Comparison of ENCODE assay signal across 8 cellular contexts in genomic region chr7:30062587-30062986, GRCh38. TPM values are rescaled to one million over a fixed set of nuclear protein-coding genes. Genes with fewer than 3 reads are reported as not detected.
DNase-seq lines count a peak whose midpoint lies in the region; ATAC-seq and TF ChIP-seq lines count a peak whose summit lies in the region.

No MANE protein-coding gene starts in this region.

- H3K4me3 Mint-ChIP-seq in natural killer cell = no peak overlapping the region
- no peak overlapping the region for H3K4me3 Mint-ChIP-seq in natural killer cell treated with Interleukin-12 subunit alpha and Interleukin-12 subunit beta and Interleukin-15 and Interleukin-18, amount 100 ng/mL, for 72 hours

- TF ChIP-seq CTCF in natural killer cell (IDR thresholded peaks at IDR 0.05) (peak; percentile 61), fibroblast of lung (conservative IDR thresholded peaks at IDR 0.05 in 1 of 2, IDR thresholded peaks at IDR 0.05 in 1 of 2; ENCODE audit: low read depth in 1 of 2, low read length in 2 of 2) (peak; percentile 48 to 76), osteoblast (IDR thresholded peaks at IDR 0.05; ENCODE audit: extremely low read depth, low read depth, low read length) (peak; percentile 70)

- H3K9me3 Mint-ChIP-seq in natural killer cell = no peaks in the 10 kb centered on the region
- no peaks in the 10 kb centered on the region for H3K9me3 Mint-ChIP-seq in natural killer cell treated with Interleukin-12 subunit alpha and Interleukin-12 subunit beta and Interleukin-15 and Interleukin-18, amount 100 ng/mL, for 72 hours

- H3K9ac ChIP-seq in fibroblast of lung (ENCODE audit: insufficient read depth, low read length) = no peak overlapping the region

- H3K36me3 ChIP-seq in fibroblast of lung (ENCODE audit: control insufficient read depth, insufficient read depth, low read length) (peaks cover 2% of the 10 kb centered on the region), osteoblast (ENCODE audit: insufficient read depth, low read length) (peaks cover 5% of the 10 kb centered on the region)

- H3K27ac Mint-ChIP-seq in natural killer cell = no peak overlapping the region
- no peak overlapping the region for H3K27ac Mint-ChIP-seq in natural killer cell treated with Interleukin-12 subunit alpha and Interleukin-12 subunit beta and Interleukin-15 and Interleukin-18, amount 100 ng/mL, for 72 hours

- in situ Hi-C loops in SK-MEL-5 (cut with HindIII; ENCODE audit: low pct_unique_long_range_greater_than_20kb, low sequenced_read_pairs) = loop anchor here (5.0 kb wide), 1 partner anchor 50 kb away; no protein-coding TSS in a partner anchor

- no peaks in the 10 kb centered on the region for H3K9me3 ChIP-seq in fibroblast of lung (ENCODE audit: control insufficient read depth, insufficient read depth, low read depth, low read length)
- H3K9me3 ChIP-seq in osteoblast (ENCODE audit: low read depth, low read length) = no peaks in the 10 kb centered on the region

- H4K20me1 ChIP-seq in fibroblast of lung (ENCODE audit: control insufficient read depth, extremely low read depth, insufficient read depth, low read length) (no peaks in the 10 kb centered on the region), osteoblast (ENCODE audit: insufficient read depth, low read length) (no peaks in the 10 kb centered on the region)

- H2AFZ ChIP-seq in fibroblast of lung (ENCODE audit: low read length) (no peak overlapping the region), osteoblast (ENCODE audit: low read length) (no peak overlapping the region)

- H3K27ac ChIP-seq in fibroblast of lung (ENCODE audit: insufficient read depth, low read length) = no peak overlapping the region
- H3K27ac ChIP-seq in osteoblast (ENCODE audit: low read depth, low read length) = no peak overlapping the region

- H3K4me1 Mint-ChIP-seq in natural killer cell = peaks cover 0 to 10% of the 10 kb centered on the region in 2 donors
- no peaks in the 10 kb centered on the region for H3K4me1 Mint-ChIP-seq in natural killer cell treated with Interleukin-12 subunit alpha and Interleukin-12 subunit beta and Interleukin-15 and Interleukin-18, amount 100 ng/mL, for 72 hours (ENCODE audit: low read depth in 2 of 2)

- ATAC-seq in natural killer cell (peak; percentile 57 to 69 (median 64)), HG03039 (IDR thresholded peaks at IDR 0.05; ENCODE audit: unreplicated experiment) (no peak)
- no peak for ATAC-seq in natural killer cell treated with Interleukin-12 subunit alpha and Interleukin-12 subunit beta and Interleukin-15 and Interleukin-18, amount 100 ng/mL, for 72 hours

- intact Hi-C loops in natural killer cell (cut with micrococcal nuclease) = loop anchor here (1.0 to 10.0 kb wide), 4 partner anchors 108 to 500 kb away; no protein-coding TSS in a partner anchor

- H3K4me2 ChIP-seq in fibroblast of lung (ENCODE audit: extremely low read depth, insufficient read depth, low read length) (no peak overlapping the region), osteoblast (ENCODE audit: insufficient read depth, low read length) (no peak overlapping the region)

- no peak overlapping the region for H3K4me3 ChIP-seq in fibroblast of lung (replicated peaks in 1 of 4; ENCODE audit: control extremely low read depth in 1 of 4, insufficient read depth in 1 of 4, low read depth in 3 of 4, low read length in 4 of 4)
- H3K4me3 ChIP-seq in osteoblast (ENCODE audit: insufficient read depth, low read length) = no peak overlapping the region

- DNase-seq in natural killer cell = no peak
- DNase-seq in natural killer cell treated with Interleukin-12 subunit alpha and Interleukin-12 subunit beta and Interleukin-15 and Interleukin-18, amount 100 ng/mL, for 72 hours (ENCODE audit: low spot score) = no peak
- peak; percentile 18 for DNase-seq in HuH-7 (ENCODE audit: low spot score)
- DNase-seq in SK-MEL-5 (ENCODE audit: low read depth, low spot score) = peak; percentile 71
- DNase-seq in fibroblast of lung (ENCODE audit: low read depth in 2 of 2) = peak; percentile 27 to 73
- no peak for DNase-seq in osteoblast (ENCODE audit: insufficient read length, low spot score, missing footprints)
- DNase-seq in NK-92 treated with Interleukin-12 subunit alpha and Interleukin-12 subunit beta, amount 100 ng/mL, for 24 hours (lab: John Stamatoyannopoulos, UW) = no peak

- H3K27me3 Mint-ChIP-seq in natural killer cell (ENCODE audit: low read depth in 2 of 2) = no peaks in the 10 kb centered on the region
- no peaks in the 10 kb centered on the region for H3K27me3 Mint-ChIP-seq in natural killer cell treated with Interleukin-12 subunit alpha and Interleukin-12 subunit beta and Interleukin-15 and Interleukin-18, amount 100 ng/mL, for 72 hours

- H3K79me2 ChIP-seq in fibroblast of lung (ENCODE audit: control insufficient read depth, insufficient read depth, low read length) (no peaks in the 10 kb centered on the region), osteoblast (ENCODE audit: insufficient read depth, low read length) (no peaks in the 10 kb centered on the region)

- H3K27me3 ChIP-seq in fibroblast of lung (ENCODE audit: control insufficient read depth, insufficient read depth, low read length) (no peaks in the 10 kb centered on the region), osteoblast (ENCODE audit: insufficient read depth, low read length) (no peaks in the 10 kb centered on the region)

- H3K4me1 ChIP-seq in fibroblast of lung (ENCODE audit: control insufficient read depth, extremely low read depth, insufficient read depth, low read length) = no peaks in the 10 kb centered on the region
- peaks cover 1% of the 10 kb centered on the region for H3K4me1 ChIP-seq in osteoblast (ENCODE audit: insufficient read depth, low read length)

- H3K36me3 Mint-ChIP-seq in natural killer cell = no peaks in the 10 kb centered on the region
- H3K36me3 Mint-ChIP-seq in natural killer cell treated with Interleukin-12 subunit alpha and Interleukin-12 subunit beta and Interleukin-15 and Interleukin-18, amount 100 ng/mL, for 72 hours = peaks cover 9% of the 10 kb centered on the region

RNA-seq across cellular contexts. Expression of gene PLEKHA8, which starts 34.4 kb away (rescaled TPM):
- total RNA-seq in natural killer cell = 10 to 100 TPM in 2 of 3 donors, 1 to 10 TPM in 1; 8.7 to 12.8 (median 11.8) TPM
- 10 to 100 TPM; 15.0 to 17.1 TPM for total RNA-seq in natural killer cell treated with Interleukin-12 subunit alpha and Interleukin-12 subunit beta and Interleukin-15 and Interleukin-18, amount 100 ng/mL, for 72 hours
- 18.6 and 20.6 TPM in 2 replicates for total RNA-seq in SK-MEL-5 (2014; rRNA removed; shearing (Covaris generic))
- 10.8 and 14.2 TPM in 2 replicates for polyA plus RNA-seq in SK-MEL-5 (2015; cell fraction: cytosol; rRNA removed)
- polyA plus RNA-seq in SK-MEL-5 (2015; cell fraction: nucleus; rRNA removed) = 24.0 and 26.1 TPM in 2 replicates
- 13.4 and 15.5 TPM in 2 replicates for total RNA-seq in fibroblast of lung
- 6.9 and 9.5 TPM in 2 replicates for polyA plus RNA-seq in fibroblast of lung
- polyA plus RNA-seq in fibroblast of lung (2012) = 6.4 and 7.2 TPM in 2 replicates
- 2.5 and 3.6 TPM in 2 replicates for polyA minus RNA-seq in fibroblast of lung (ENCODE audit: low replicate concordance)
- total RNA-seq in osteoblast = 13.8 and 14.1 TPM in 2 replicates

RNA-seq across cellular contexts. Expression of gene FKBP14, which starts 36.1 kb away (rescaled TPM):
- total RNA-seq in natural killer cell (10 to 100 TPM; 11.1 to 13.4 (median 11.9) TPM), fibroblast of lung (20.3 and 21.8 TPM in 2 replicates), osteoblast (40.9 and 44.2 TPM in 2 replicates)
- total RNA-seq in natural killer cell treated with Interleukin-12 subunit alpha and Interleukin-12 subunit beta and Interleukin-15 and Interleukin-18, amount 100 ng/mL, for 72 hours = 10 to 100 TPM; 12.6 to 20.6 TPM
- 42.9 and 43.3 TPM in 2 replicates for total RNA-seq in SK-MEL-5 (2014; rRNA removed; shearing (Covaris generic))
- polyA plus RNA-seq in SK-MEL-5 (2015; cell fraction: cytosol; rRNA removed) = 31.0 and 34.5 TPM in 2 replicates
- 26.9 and 38.9 TPM in 2 replicates for polyA plus RNA-seq in SK-MEL-5 (2015; cell fraction: nucleus; rRNA removed)
- 30.5 and 52.0 TPM in 2 replicates for polyA plus RNA-seq in fibroblast of lung
- polyA plus RNA-seq in fibroblast of lung (2012) = 18.2 and 33.9 TPM in 2 replicates
- 1.9 and 11.8 TPM in 2 replicates for polyA minus RNA-seq in fibroblast of lung (ENCODE audit: low replicate concordance)

Comparison
In these comparisons a context has a peak if more than half of its experiments do, and no peak if none do; other contexts are left out.
1. ATAC-seq: peak in natural killer cell (3 of 3); none in natural killer cell treated with Interleukin-12 subunit alpha and Interleukin-12 subunit beta and Interleukin-15 and Interleukin-18, amount 100 ng/mL, for 72 hours (0 of 2) and HG03039 (single experiment).
2. DNase-seq: peak in HuH-7 (single experiment), SK-MEL-5 (single experiment) and fibroblast of lung (2 of 2); none in natural killer cell (single experiment), natural killer cell treated with Interleukin-12 subunit alpha and Interleukin-12 subunit beta and Interleukin-15 and Interleukin-18, amount 100 ng/mL, for 72 hours (single experiment), osteoblast (single experiment) and NK-92 treated with Interleukin-12 subunit alpha and Interleukin-12 subunit beta, amount 100 ng/mL, for 24 hours (single experiment).
3. Peak in every context shown above with its lines, with median percentiles within 50 percentile points of each other: CTCF ChIP-seq.